2 cellular contexts compared by ENCODE assay signal in genomic region chr22:29219409-29219782, GRCh38.
A peak's percentile ranks its signal among the peaks of the same experiment; 100 is the strongest.
TF ChIP-seq lines count a peak whose summit lies in the region.

No MANE protein-coding gene starts in this region.

TF ChIP-seq in K562, 482 proteins besides CTCF, POLR2A, EP300 and RAD21:
- TF ChIP-seq BCOR (IDR thresholded peaks at IDR 0.05) (peak; percentile 21; the same call in 1 of the 2 replicates), ZNF121 (CRISPR knock-in tag; conservative IDR thresholded peaks at IDR 0.05) (peak; percentile 88)

TF ChIP-seq in HepG2, 621 proteins besides CTCF, POLR2A, EP300 and RAD21:
- TF ChIP-seq ZNF770 (CRISPR knock-in tag; IDR thresholded peaks at IDR 0.05), result 0 out of 2 replicates have a peak, but pooled peaks have one; percentile 23
- TF ChIP-seq ZNF121 (CRISPR knock-in tag; IDR thresholded peaks at IDR 0.05), result peak; percentile 76
TF ChIP-seq in HepG2: peak in this region for 2; not testable (repeated sequence) for 619.
